ENCODE assay signal across 9 cellular contexts in the genomic region with DNA sequence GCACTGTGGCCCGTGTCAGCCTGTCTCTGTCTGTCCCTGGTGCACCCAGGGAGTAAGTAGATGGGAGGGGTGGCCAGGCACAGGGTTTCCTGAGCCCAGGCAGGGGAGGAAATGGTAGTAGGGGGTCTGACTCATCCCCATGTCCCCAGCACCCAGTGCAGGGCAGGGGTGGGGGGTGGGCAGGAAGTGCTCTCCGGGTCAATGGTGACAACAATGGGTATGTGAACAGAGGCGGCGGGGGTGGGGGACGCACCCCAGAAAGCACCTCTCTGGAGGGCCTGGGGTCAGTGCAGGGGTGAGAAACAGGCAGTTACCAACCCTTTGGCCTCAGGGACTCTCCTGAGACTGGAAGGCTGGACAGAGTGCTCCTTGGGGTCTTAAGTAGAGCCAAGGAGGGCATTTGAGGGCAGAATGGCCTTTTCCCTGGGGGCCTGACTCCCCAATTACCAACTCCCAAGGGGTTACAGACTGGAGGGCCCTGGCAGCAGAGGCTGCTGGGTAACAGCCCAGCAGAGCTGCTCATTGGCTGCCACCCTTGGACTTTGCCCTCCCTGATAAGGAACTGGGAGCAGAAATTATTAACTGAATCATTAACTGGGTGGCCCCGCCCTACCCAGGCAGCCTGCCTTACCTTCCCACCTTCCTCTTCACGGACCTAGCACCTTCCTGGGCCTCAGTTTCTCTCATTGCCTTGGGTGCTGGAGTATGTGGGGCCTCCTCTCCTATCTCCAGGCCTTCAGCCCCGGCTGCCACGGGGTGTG. TPM values are rescaled to one million over a fixed set of nuclear protein-coding genes. Genes with fewer than 3 reads are reported as not detected.
A peak's percentile ranks its signal among the peaks of the same experiment; 100 is the strongest.
DNase-seq lines count a peak whose midpoint lies in the region; ATAC-seq and TF ChIP-seq lines count a peak whose summit lies in the region.
"Had no signal": no experiment of that assay in that cellular context is flagged by ENCODE, and none has a peak within 500 bp of the region (broad histone marks: within the 10 kb centered on the region; RNA-seq: fewer than 3 reads in every experiment).

No MANE protein-coding gene starts in this region.

- 76 to 82% methylated on average over 3 to 9 of the region's 9 CpGs for WGBS in thyroid gland, 2 donors

- H3K27ac ChIP-seq in effector memory CD4-positive, alpha-beta T cell (ENCODE audit: insufficient read depth, low read length, poor library complexity, severe bottlenecking): no peak overlapping the region
- H3K27ac ChIP-seq in thyroid gland: no peak overlapping the region

- H3K4me3 ChIP-seq in effector memory CD4-positive, alpha-beta T cell (ENCODE audit: insufficient read depth, low read depth, low read length, poor library complexity, severe bottlenecking): no peak overlapping the region
- H3K4me3 ChIP-seq in thyroid gland (replicated peaks in 1 of 3): no peak overlapping the region

- DNase-seq in activated T-cell treated with anti-CD3 and anti-CD28 coated beads for 48 hours (ENCODE audit: low read depth): peak; percentile 15
- no peak for DNase-seq in activated T-cell treated with anti-CD3 and anti-CD28 coated beads, Interleukin-2, amount 50 U/mL, for 1 hour
- DNase-seq in NCI-H69 (lab: John Stamatoyannopoulos, UW): peak; percentile 64
- DNase-seq in dermis blood vessel endothelial cell: peak; percentile 39
- peak; percentile 31 for DNase-seq in stimulated activated CD8-positive, alpha-beta memory T cell treated with anti-CD3 and anti-CD28 coated beads, Interleukin-4, amount 100 ng/mL, for 24 hours (ENCODE audit: low read depth)
- DNase-seq in Right ventricle myocardium superior: no peak
- DNase-seq in effector memory CD4-positive, alpha-beta T cell: no peak
- no peak for DNase-seq in thyroid gland
- DNase-seq: naive B cell had no signal

- H3K36me3 ChIP-seq in effector memory CD4-positive, alpha-beta T cell (ENCODE audit: control insufficient read depth, insufficient read depth, low read length): no peaks in the 10 kb centered on the region
- H3K36me3 ChIP-seq in thyroid gland: no peaks in the 10 kb centered on the region

- intact Hi-C loops in Right ventricle myocardium superior (cut with DNase I) (no loop called here), thyroid gland (cut with DNase I) (no loop called here)

- H3K9me3 ChIP-seq in effector memory CD4-positive, alpha-beta T cell (ENCODE audit: control insufficient read depth, low read length): no peaks in the 10 kb centered on the region
- no peaks in the 10 kb centered on the region for H3K9me3 ChIP-seq in thyroid gland

- peaks cover 4% of the 10 kb centered on the region for H3K27me3 ChIP-seq in effector memory CD4-positive, alpha-beta T cell (replicated peaks; ENCODE audit: control insufficient read depth, insufficient read depth, low read length, poor library complexity, severe bottlenecking)
- no peaks in the 10 kb centered on the region for H3K27me3 ChIP-seq in thyroid gland

- TF ChIP-seq CTCF in thyroid gland (IDR thresholded peaks at IDR 0.05): no peak

- no peak for TF ChIP-seq POLR2A in thyroid gland (IDR thresholded peaks at IDR 0.05)

- ATAC-seq in Right ventricle myocardium superior (ENCODE audit: poor library complexity): no peak

- H3K4me1 ChIP-seq in effector memory CD4-positive, alpha-beta T cell (ENCODE audit: control insufficient read depth, insufficient read depth, low read length, poor library complexity, severe bottlenecking): peaks cover 4% of the 10 kb centered on the region
- H3K4me1 ChIP-seq in thyroid gland: peaks cover 5 to 8% of the 10 kb centered on the region in 2 donors

RNA-seq across cellular contexts. Expression of gene MYRF, which starts 4.2 kb away (rescaled TPM):
- total RNA-seq in dermis blood vessel endothelial cell (0.17 and 0.28 TPM in 2 replicates), Right ventricle myocardium superior (0.16 TPM), thyroid gland (under 1 TPM in 3 of 4 donors, not detected in 1; 0.11 to 0.83 (median 0.27) TPM)

RNA-seq across cellular contexts. Expression of gene TMEM258, which starts 35.8 kb away (rescaled TPM):
- 27.9 and 41.0 TPM in 2 replicates for total RNA-seq in dermis blood vessel endothelial cell
- 123 TPM for total RNA-seq in Right ventricle myocardium superior
- 10 to 100 TPM; 28.0 to 57.9 (median 48.1) TPM for total RNA-seq in thyroid gland

RNA-seq across cellular contexts. Expression of gene FEN1, which starts 36.1 kb away (rescaled TPM):
- total RNA-seq in dermis blood vessel endothelial cell (27.4 and 48.5 TPM in 2 replicates), Right ventricle myocardium superior (6.3 TPM), thyroid gland (1 to 10 TPM; 4.1 to 6.3 (median 5.2) TPM)

Comparison
In these comparisons a context has a peak if more than half of its experiments do, and no peak if none do; other contexts are left out.
1. DNase-seq: peak in activated T-cell treated with anti-CD3 and anti-CD28 coated beads for 48 hours (single experiment), NCI-H69 (single experiment), dermis blood vessel endothelial cell (single experiment) and stimulated activated CD8-positive, alpha-beta memory T cell treated with anti-CD3 and anti-CD28 coated beads, Interleukin-4, amount 100 ng/mL, for 24 hours (single experiment); none in activated T-cell treated with anti-CD3 and anti-CD28 coated beads, Interleukin-2, amount 50 U/mL, for 1 hour (single experiment), Right ventricle myocardium superior (single experiment), effector memory CD4-positive, alpha-beta T cell (0 of 3) and thyroid gland (0 of 2).